In genomic region chr2:36476411-36476810, GRCh38 we compare ENCODE assay signal across 24 cellular contexts.
DNase-seq lines count a peak whose midpoint lies in the region; ATAC-seq and TF ChIP-seq lines count a peak whose summit lies in the region.
"Had no signal": no experiment of that assay in that cellular context is flagged by ENCODE, and none has a peak within 500 bp of the region (broad histone marks: within the 10 kb centered on the region; RNA-seq: fewer than 3 reads in every experiment).

No MANE protein-coding gene starts in this region.

- no peak overlapping the region for H3K9ac ChIP-seq in IMR-90 (ENCODE audit: low read depth, low read length)

- H3K4ac ChIP-seq in IMR-90 (ENCODE audit: low read depth, low read length) = peak overlapping the region; percentile 97; the same call in 1 of the 2 replicates

- CTCF ChIA-PET in IMR-90 (lab: Yijun Ruan, JAX) = no interaction called here
- CTCF ChIA-PET in naive thymus-derived CD4-positive, alpha-beta T cell (lab: Charles Lee) = no interaction called here
- CTCF ChIA-PET in CD8-positive, alpha-beta memory T cell (lab: Charles Lee) = interaction anchor here (0.5 kb wide), 1 partner anchor 203 kb away, joined by 3 read pairs; no protein-coding TSS in a partner anchor

- H3K9me3 ChIP-seq in IMR-90 (ENCODE audit: control insufficient read depth, insufficient read depth, low read length) (peaks cover 23% of the 10 kb centered on the region), SJSA1 (replicated peaks) (peaks cover 14% of the 10 kb centered on the region)
- peaks cover 0 to 12% (median 4%) of the 10 kb centered on the region in 3 experiments for H3K9me3 ChIP-seq in naive thymus-derived CD4-positive, alpha-beta T cell (ENCODE audit: control insufficient read depth in 2 of 3, low read length in 3 of 3)
- peaks cover 18% of the 10 kb centered on the region for H3K9me3 ChIP-seq in CD8-positive, alpha-beta memory T cell (ENCODE audit: low read length)
- peaks cover 7% of the 10 kb centered on the region for H3K9me3 ChIP-seq in effector memory CD4-positive, alpha-beta T cell (ENCODE audit: control insufficient read depth, low read length)
- H3K9me3 ChIP-seq: ovary had no signal

- no peak overlapping the region for H3K14ac ChIP-seq in IMR-90 (replicated peaks; ENCODE audit: low read depth, low read length)

- TF ChIP-seq POLR2A in IMR-90 (IDR thresholded peaks at IDR 0.05; ENCODE audit: low read depth, low read length) = no peak

- H3K4me3 Mint-ChIP-seq in naive thymus-derived CD4-positive, alpha-beta T cell = no peak overlapping the region
- no peak overlapping the region for H3K4me3 Mint-ChIP-seq in CD8-positive, alpha-beta memory T cell
- H3K4me3 Mint-ChIP-seq: activated CD8-positive, alpha-beta T cell treated with anti-CD3 and anti-CD28 coated beads for 36 hours; central memory CD8-positive, alpha-beta T cell; mesothelial cell of epicardium; naive thymus-derived CD8-positive, alpha-beta T cell; stimulated activated effector memory CD8-positive, alpha-beta T cell treated with anti-CD3 and anti-CD28 coated beads, Interleukin-12 subunit alpha, Interleukin-12 subunit beta, amount 100 ng/mL, for 72 hours; T-helper 17 cell had no signal

- H3K27me3 Mint-ChIP-seq in naive thymus-derived CD4-positive, alpha-beta T cell = no peaks in the 10 kb centered on the region
- no peaks in the 10 kb centered on the region for H3K27me3 Mint-ChIP-seq in CD8-positive, alpha-beta memory T cell
- H3K27me3 Mint-ChIP-seq: activated CD8-positive, alpha-beta T cell treated with anti-CD3 and anti-CD28 coated beads for 36 hours; central memory CD8-positive, alpha-beta T cell; naive thymus-derived CD8-positive, alpha-beta T cell; T-helper 17 cell had no signal

- H2AK9ac ChIP-seq in IMR-90 (replicated peaks; ENCODE audit: low read depth, low read length, poor library complexity) = no peak overlapping the region

- no peaks in the 10 kb centered on the region for H3K4me1 Mint-ChIP-seq in naive thymus-derived CD4-positive, alpha-beta T cell
- H3K4me1 Mint-ChIP-seq in CD8-positive, alpha-beta memory T cell = no peaks in the 10 kb centered on the region
- H3K4me1 Mint-ChIP-seq: central memory CD8-positive, alpha-beta T cell; stimulated activated effector memory CD8-positive, alpha-beta T cell treated with anti-CD3 and anti-CD28 coated beads, Interleukin-12 subunit alpha, Interleukin-12 subunit beta, amount 100 ng/mL, for 72 hours; T-helper 17 cell had no signal

- H4K8ac ChIP-seq in IMR-90 (ENCODE audit: low read depth in 2 of 2, low read length in 2 of 2) = 0 out of 4 replicates have a peak overlapping the region, but pooled peaks of 1 of the 2 experiments have one; percentile 66

- peaks cover 15 to 55% (median 27%) of the 10 kb centered on the region in 11 donors for H3K9me3 Mint-ChIP-seq in naive thymus-derived CD4-positive, alpha-beta T cell
- peaks cover 31 to 45% (median 35%) of the 10 kb centered on the region in 5 donors for H3K9me3 Mint-ChIP-seq in CD8-positive, alpha-beta memory T cell

- H3K27ac ChIP-seq in IMR-90 (ENCODE audit: insufficient read depth, low read length) (no peak overlapping the region), SJSA1 (peak overlapping the region; percentile 81)
- H3K27ac ChIP-seq in naive thymus-derived CD4-positive, alpha-beta T cell (ENCODE audit: low read depth, low read length) = no peak overlapping the region
- H3K27ac ChIP-seq in CD8-positive, alpha-beta memory T cell (ENCODE audit: low read depth, low read length) = no peak overlapping the region
- H3K27ac ChIP-seq in effector memory CD4-positive, alpha-beta T cell (ENCODE audit: insufficient read depth, low read length, poor library complexity, severe bottlenecking) = no peak overlapping the region
- H3K27ac ChIP-seq: ovary, SK-N-MC had no signal

- no peak overlapping the region for H4K91ac ChIP-seq in IMR-90 (ENCODE audit: insufficient read depth, low read depth, low read length)

- H3K23ac ChIP-seq in IMR-90 (ENCODE audit: low read depth, low read length) = no peak overlapping the region

- no peak overlapping the region for H2BK120ac ChIP-seq in IMR-90 (ENCODE audit: low read depth, low read length)

- no peak overlapping the region for H3K18ac ChIP-seq in IMR-90 (ENCODE audit: low read depth, low read length)

- dilution Hi-C loops in IMR-90 (cut with HindIII; ENCODE audit: low sequenced_read_pairs, unreplicated experiment) = no loop called here

- H3K4me3 ChIP-seq in IMR-90 (ENCODE audit: insufficient read depth, low read depth, low read length) (no peak overlapping the region), SJSA1 (no peak overlapping the region)
- H3K4me3 ChIP-seq in naive thymus-derived CD4-positive, alpha-beta T cell (ENCODE audit: low read length) = no peak overlapping the region
- H3K4me3 ChIP-seq in CD8-positive, alpha-beta memory T cell (ENCODE audit: low read length) = no peak overlapping the region
- no peak overlapping the region for H3K4me3 ChIP-seq in effector memory CD4-positive, alpha-beta T cell (ENCODE audit: insufficient read depth, low read depth, low read length, poor library complexity, severe bottlenecking)
- H3K4me3 ChIP-seq: ovary, SK-N-MC, upper lobe of right lung had no signal

- H3K4me1 ChIP-seq in IMR-90 (ENCODE audit: control insufficient read depth, insufficient read depth, low read length) = peaks cover 21% of the 10 kb centered on the region
- peaks cover 59% of the 10 kb centered on the region for H3K4me1 ChIP-seq in SJSA1 (replicated peaks)
- H3K4me1 ChIP-seq in naive thymus-derived CD4-positive, alpha-beta T cell (ENCODE audit: control insufficient read depth in 2 of 2, insufficient read depth in 2 of 2, low read length in 2 of 2) = no peaks in the 10 kb centered on the region
- H3K4me1 ChIP-seq in CD8-positive, alpha-beta memory T cell (ENCODE audit: insufficient read depth, low read length) = no peaks in the 10 kb centered on the region
- H3K4me1 ChIP-seq in effector memory CD4-positive, alpha-beta T cell (ENCODE audit: control insufficient read depth, insufficient read depth, low read length, poor library complexity, severe bottlenecking) = no peaks in the 10 kb centered on the region

- peaks cover 42% of the 10 kb centered on the region for H3K36me3 ChIP-seq in IMR-90 (ENCODE audit: control insufficient read depth, insufficient read depth, low read length)
- peaks cover 91% of the 10 kb centered on the region for H3K36me3 ChIP-seq in SJSA1
- no peaks in the 10 kb centered on the region for H3K36me3 ChIP-seq in naive thymus-derived CD4-positive, alpha-beta T cell (ENCODE audit: control insufficient read depth in 2 of 3, insufficient read depth in 3 of 3, low read length in 3 of 3)
- no peaks in the 10 kb centered on the region for H3K36me3 ChIP-seq in CD8-positive, alpha-beta memory T cell (ENCODE audit: insufficient read depth, low read length)
- H3K36me3 ChIP-seq in effector memory CD4-positive, alpha-beta T cell (ENCODE audit: control insufficient read depth, insufficient read depth, low read length) = no peaks in the 10 kb centered on the region
- H3K36me3 ChIP-seq: ovary had no signal

- H3K36me3 Mint-ChIP-seq in naive thymus-derived CD4-positive, alpha-beta T cell = peaks cover 16 to 30% (median 23%) of the 10 kb centered on the region in 5 donors
- H3K36me3 Mint-ChIP-seq in CD8-positive, alpha-beta memory T cell = peaks cover 39 to 82% (median 71%) of the 10 kb centered on the region in 3 donors

- H3K79me1 ChIP-seq in IMR-90 (ENCODE audit: low read depth in 1 of 2, low read length in 2 of 2) = peaks cover 41 to 47% of the 10 kb centered on the region in 2 experiments

- no peaks in the 10 kb centered on the region for H4K20me1 ChIP-seq in IMR-90 (ENCODE audit: insufficient read depth, low read length)

- H3K4me2 ChIP-seq in IMR-90 (ENCODE audit: low read depth, low read length) = no peak overlapping the region

- TF ChIP-seq RAD21 in IMR-90 (IDR thresholded peaks at IDR 0.05; ENCODE audit: low read length) = no peak

- H3K27ac Mint-ChIP-seq in naive thymus-derived CD4-positive, alpha-beta T cell = no peak overlapping the region
- no peak overlapping the region for H3K27ac Mint-ChIP-seq in CD8-positive, alpha-beta memory T cell
- H3K27ac Mint-ChIP-seq: activated CD8-positive, alpha-beta T cell treated with anti-CD3 and anti-CD28 coated beads for 36 hours; activated naive CD4-positive, alpha-beta T cell treated with anti-CD3 and anti-CD28 coated beads, Interleukin-2, amount 50 U/mL, for 72 hours; naive thymus-derived CD8-positive, alpha-beta T cell; T-helper 17 cell had no signal

- no peak overlapping the region; the same call in 2 of the 3 replicates for H2BK15ac ChIP-seq in IMR-90 (ENCODE audit: low read depth, low read length)

- BruUV-seq in IMR-90 (replicated peaks; lab: Mats Ljungman, UMichigan) = no TSS peak

- DNase-seq in IMR-90 (no peak), SJSA1 (ENCODE audit: low read depth in 1 of 2, low spot score in 2 of 2) (peak in 1 of 2 experiments; percentile 87), glomerular visceral epithelial cell (ENCODE audit: extremely low spot score) (peak; percentile 57), DMS 273 treated with DMSO at 0.1 percent for 48 hours (lab: John Stamatoyannopoulos, UW) (no peak)
- DNase-seq in naive thymus-derived CD4-positive, alpha-beta T cell = no peak
- no peak for DNase-seq in CD8-positive, alpha-beta memory T cell
- no peak for DNase-seq in effector memory CD4-positive, alpha-beta T cell
- DNase-seq: activated CD4-positive, alpha-beta T cell treated with anti-CD3 and anti-CD28 coated beads for 1 hour; activated CD8-positive, alpha-beta T cell treated with anti-CD3 and anti-CD28 coated beads for 36 hours; dermis blood vessel endothelial cell; islet precursor cell; naive thymus-derived CD8-positive, alpha-beta T cell; NCI-H1694; NCI-H524; ovary; stimulated activated CD4-positive, alpha-beta T cell treated with anti-CD3 and anti-CD28 coated beads, Interleukin-4, amount 100 ng/mL, for 24 hours; substantia nigra; T-helper 17 cell; upper lobe of right lung had no signal

- no peak overlapping the region for H4K5ac ChIP-seq in IMR-90 (ENCODE audit: low read depth, low read length)

- peaks cover 13% of the 10 kb centered on the region for H3K9me1 ChIP-seq in IMR-90 (ENCODE audit: insufficient read depth, low read length)

- TF ChIP-seq CTCF in IMR-90 (conservative IDR thresholded peaks at IDR 0.05; ENCODE audit: low read depth, low read length) = no peak

- no peak overlapping the region for H3K56ac ChIP-seq in IMR-90 (ENCODE audit: extremely low read depth, insufficient read depth, low read length)

- no peak overlapping the region for H2AK5ac ChIP-seq in IMR-90 (ENCODE audit: low read depth, low read length)

- H3K27me3 ChIP-seq in IMR-90 (ENCODE audit: control insufficient read depth, insufficient read depth, low read length) = no peaks in the 10 kb centered on the region
- no peaks in the 10 kb centered on the region for H3K27me3 ChIP-seq in SJSA1 (replicated peaks)
- no peaks in the 10 kb centered on the region for H3K27me3 ChIP-seq in naive thymus-derived CD4-positive, alpha-beta T cell (ENCODE audit: control insufficient read depth in 2 of 2, insufficient read depth in 2 of 2, low read length in 2 of 2)
- H3K27me3 ChIP-seq in CD8-positive, alpha-beta memory T cell (ENCODE audit: insufficient read depth, low read length, poor library complexity, severe bottlenecking) = no peaks in the 10 kb centered on the region
- no peaks in the 10 kb centered on the region for H3K27me3 ChIP-seq in effector memory CD4-positive, alpha-beta T cell (replicated peaks; ENCODE audit: control insufficient read depth, insufficient read depth, low read length, poor library complexity, severe bottlenecking)
- H3K27me3 ChIP-seq: ovary, upper lobe of right lung had no signal

- POLR2A ChIA-PET in IMR-90 (lab: Charles Lee; ENCODE audit: unreplicated experiment) = no interaction called here
- POLR2A ChIA-PET in naive thymus-derived CD4-positive, alpha-beta T cell (lab: Charles Lee) = no interaction called here
- POLR2A ChIA-PET in CD8-positive, alpha-beta memory T cell (lab: Charles Lee) = no interaction called here

- no peak overlapping the region for H2BK20ac ChIP-seq in IMR-90 (ENCODE audit: low read depth, low read length)

- no peak overlapping the region for H2AFZ ChIP-seq in IMR-90 (replicated peaks; ENCODE audit: low read length, poor library complexity)

- ATAC-seq in IMR-90 (ENCODE audit: low read depth) = no peak
- no peak for ATAC-seq in naive thymus-derived CD4-positive, alpha-beta T cell
- ATAC-seq: activated CD8-positive, alpha-beta T cell treated with anti-CD3 and anti-CD28 coated beads for 36 hours; activated naive CD4-positive, alpha-beta T cell treated with anti-CD3 and anti-CD28 coated beads, Interleukin-2, amount 50 U/mL, for 72 hours; naive thymus-derived CD8-positive, alpha-beta T cell; stimulated activated effector memory CD8-positive, alpha-beta T cell treated with anti-CD3 and anti-CD28 coated beads, Interleukin-12 subunit alpha, Interleukin-12 subunit beta, amount 100 ng/mL, for 72 hours; T-helper 17 cell had no signal

- intact Hi-C loops in IMR-90 (cut with micrococcal nuclease) = no loop called here
- intact Hi-C loops in naive thymus-derived CD4-positive, alpha-beta T cell (cut with micrococcal nuclease) = no loop called here

- in situ Hi-C loops in IMR-90 (cut with MboI; ENCODE audit: low sequenced_read_pairs) = no loop called here

- H2BK5ac ChIP-seq in IMR-90 (ENCODE audit: low read depth, low read length, poor library complexity, severe bottlenecking) = peak overlapping the region; percentile 99
